Comparison of ENCODE assay signal across 8 cellular contexts in the genomic region with DNA sequence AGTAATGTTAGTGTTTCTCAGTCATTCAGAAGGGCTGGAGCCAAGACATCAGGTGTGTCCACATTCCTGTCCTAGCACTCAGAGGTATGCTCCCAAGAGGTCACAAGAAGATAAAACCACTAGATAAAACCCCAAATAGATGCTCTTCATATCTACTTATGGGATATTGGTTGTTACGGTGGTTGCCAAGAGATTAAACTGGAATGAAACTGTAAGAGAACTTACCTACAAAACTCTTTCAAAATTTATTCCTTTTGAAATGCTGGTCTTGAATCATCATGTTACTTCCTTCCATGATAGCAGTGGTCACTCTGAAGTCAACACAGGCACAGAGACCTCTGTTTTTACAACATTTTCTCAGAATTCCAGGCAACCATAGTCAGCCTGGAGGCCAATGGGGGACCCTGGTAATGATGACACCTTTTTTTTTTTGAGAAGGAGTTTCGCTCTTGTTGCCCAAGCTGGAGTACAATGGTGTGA.
"Had no signal": no experiment of that assay in that cellular context is flagged by ENCODE, and none has a peak within 500 bp of the region (broad histone marks: within the 10 kb centered on the region; RNA-seq: fewer than 3 reads in every experiment).

No MANE protein-coding gene starts in this region.

- H3K4me3 ChIP-seq: GM23248, HAP-1 had no signal

- H2AFZ ChIP-seq: GM23248 had no signal

- H3K27ac ChIP-seq: GM23248, HL-60 had no signal

- DNase-seq: GM23248, GOT3, H7, HFFc6 had no signal

- H3K4me1 ChIP-seq: HAP-1 had no signal

- ATAC-seq: HCT116, HepG2 had no signal

- H3K9ac ChIP-seq: GM23248 had no signal

- H3K36me3 ChIP-seq: HAP-1 had no signal

- H3K9me3 ChIP-seq: HAP-1 had no signal
